23 cellular contexts compared by ENCODE assay signal in the genomic region with DNA sequence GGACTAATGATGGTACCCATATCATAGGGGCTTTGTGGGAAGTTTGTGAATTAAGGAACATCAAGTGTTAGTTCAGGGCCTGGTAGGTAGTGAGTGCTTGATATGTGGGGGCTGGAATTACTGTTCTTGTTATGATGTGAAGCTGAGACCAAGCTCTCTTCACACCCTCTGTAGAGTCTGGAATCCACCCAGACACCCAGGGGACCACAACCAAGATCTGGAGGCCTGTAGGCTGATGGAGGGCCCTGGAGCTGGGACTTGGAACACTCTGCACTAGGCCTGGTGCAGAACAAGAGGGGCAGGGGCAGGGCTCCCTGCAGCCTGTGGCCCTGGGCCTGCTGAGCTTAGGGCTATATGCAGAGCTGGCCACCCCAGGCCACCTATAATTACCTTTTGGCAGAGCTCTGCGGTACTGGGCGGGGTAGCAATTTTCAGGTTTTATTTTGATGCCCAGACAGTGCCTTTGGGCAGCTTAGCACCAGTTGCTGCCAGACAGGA.
"Had no signal": no experiment of that assay in that cellular context is flagged by ENCODE, and none has a peak within 500 bp of the region (broad histone marks: within the 10 kb centered on the region; RNA-seq: fewer than 3 reads in every experiment).

No MANE protein-coding gene starts in this region.

- H3K9me3 ChIP-seq: gastroesophageal sphincter, heart right ventricle, right atrium auricular region, tibial nerve had no signal

- H3K4me3 ChIP-seq: dorsolateral prefrontal cortex, gastroesophageal sphincter, heart right ventricle, right atrium auricular region, tibial nerve had no signal

- H3K27me3 ChIP-seq: dorsolateral prefrontal cortex, gastroesophageal sphincter, heart right ventricle, right atrium auricular region, tibial nerve had no signal

- FAIRE-seq: bronchial epithelial cell, islet of Langerhans had no signal

- H3K9me3 Mint-ChIP-seq: activated naive CD8-positive, alpha-beta T cell treated with anti-CD3 and anti-CD28 coated beads, Interleukin-2, amount 50 U/mL, for 24 hours; endodermal cell; naive thymus-derived CD4-positive, alpha-beta T cell; T-helper 2 cell treated with Interferon-gamma antibody and Interleukin-4, amounts not matched to agents 5 μg/mL and 100 μg/mL, for 36 hours had no signal

- H3K27ac ChIP-seq: dorsolateral prefrontal cortex, gastroesophageal sphincter, right atrium auricular region, tibial nerve had no signal

- H3K4me1 Mint-ChIP-seq: activated naive CD8-positive, alpha-beta T cell treated with anti-CD3 and anti-CD28 coated beads, Interleukin-2, amount 50 U/mL, for 24 hours; endodermal cell had no signal

- ATAC-seq: activated CD4-positive, CD25-positive, alpha-beta regulatory T cell treated with anti-CD3 and anti-CD28 coated beads, Interleukin-2, amount 50 U/mL, for 24 hours; activated naive CD8-positive, alpha-beta T cell treated with anti-CD3 and anti-CD28 coated beads, Interleukin-2, amount 50 U/mL, for 24 hours; gastroesophageal sphincter; heart right ventricle; naive thymus-derived CD4-positive, alpha-beta T cell had no signal

- H3K36me3 Mint-ChIP-seq: naive thymus-derived CD4-positive, alpha-beta T cell had no signal

- H3K27ac Mint-ChIP-seq: activated naive CD8-positive, alpha-beta T cell treated with anti-CD3 and anti-CD28 coated beads, Interleukin-2, amount 50 U/mL, for 24 hours; endodermal cell; naive thymus-derived CD4-positive, alpha-beta T cell; T-helper 2 cell treated with Interferon-gamma antibody and Interleukin-4, amounts not matched to agents 5 μg/mL and 100 μg/mL, for 36 hours had no signal

- DNase-seq: activated CD4-positive, alpha-beta T cell treated with anti-CD3 and anti-CD28 coated beads, Interleukin-2, amount 50 U/mL, for 1 hour; activated CD8-positive, alpha-beta memory T cell treated with anti-CD3 and anti-CD28 coated beads for 24 hours; activated naive CD4-positive, alpha-beta T cell; activated naive CD8-positive, alpha-beta T cell treated with anti-CD3 and anti-CD28 coated beads, Interleukin-2, amount 50 U/mL, for 24 hours; activated T-cell treated with anti-CD3 and anti-CD28 coated beads for 4 hours; endodermal cell; erythroblast; heart right ventricle; mammary epithelial cell; naive thymus-derived CD4-positive, alpha-beta T cell; nucleus accumbens; stimulated activated CD4-positive, alpha-beta T cell treated with anti-CD3 and anti-CD28 coated beads, Interleukin-2, amount 100 ng/mL, for 48 hours; stimulated activated naive CD4-positive, alpha-beta T cell treated with Interleukin-2 at 50 U/mL for 16 hours; substantia nigra; SW 1271 had no signal

- H3K4me3 Mint-ChIP-seq: activated naive CD8-positive, alpha-beta T cell treated with anti-CD3 and anti-CD28 coated beads, Interleukin-2, amount 50 U/mL, for 24 hours; endodermal cell; naive thymus-derived CD4-positive, alpha-beta T cell; T-helper 2 cell treated with Interferon-gamma antibody and Interleukin-4, amounts not matched to agents 5 μg/mL and 100 μg/mL, for 36 hours had no signal

- H3K36me3 ChIP-seq: gastroesophageal sphincter, heart right ventricle, right atrium auricular region, tibial nerve had no signal
